ENCODE assay signal across 3 cellular contexts in genomic region chr11:93075782-93076181, GRCh38.
TF ChIP-seq lines count a peak whose summit lies in the region.

No MANE protein-coding gene starts in this region.

TF ChIP-seq in WTC11, 78 proteins besides CTCF, POLR2A, EP300 and RAD21:
- no peak for TF ChIP-seq SOX15 (CRISPR knock-in tag; IDR thresholded peaks at IDR 0.05)
- TF ChIP-seq FOXP1 (CRISPR knock-in tag; IDR thresholded peaks at IDR 0.05; ENCODE audit: borderline replicate concordance) = no peak
- TF ChIP-seq, protein P1, sequence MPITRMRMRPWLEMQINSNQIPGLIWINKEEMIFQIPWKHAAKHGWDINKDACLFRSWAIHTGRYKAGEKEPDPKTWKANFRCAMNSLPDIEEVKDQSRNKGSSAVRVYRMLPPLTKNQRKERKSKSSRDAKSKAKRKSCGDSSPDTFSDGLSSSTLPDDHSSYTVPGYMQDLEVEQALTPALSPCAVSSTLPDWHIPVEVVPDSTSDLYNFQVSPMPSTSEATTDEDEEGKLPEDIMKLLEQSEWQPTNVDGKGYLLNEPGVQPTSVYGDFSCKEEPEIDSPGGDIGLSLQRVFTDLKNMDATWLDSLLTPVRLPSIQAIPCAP (CRISPR knock-in tag; IDR thresholded peaks at IDR 0.05) = no peak
- TF ChIP-seq TP53 (CRISPR knock-in tag; IDR thresholded peaks at IDR 0.05) = no peak
- no peak for TF ChIP-seq ATF1 (CRISPR knock-in tag; IDR thresholded peaks at IDR 0.05)
- no peak for TF ChIP-seq ZNF138 (CRISPR knock-in tag; conservative IDR thresholded peaks at IDR 0.05)
- TF ChIP-seq JAZF1 (CRISPR knock-in tag; IDR thresholded peaks at IDR 0.05) = no peak
- no peak for TF ChIP-seq ERG (CRISPR knock-in tag; IDR thresholded peaks at IDR 0.05)

TF ChIP-seq in H1, 55 proteins besides CTCF, POLR2A, EP300 and RAD21:
- no peak for TF ChIP-seq EGR1 (IDR thresholded peaks at IDR 0.05; ENCODE audit: borderline replicate concordance, low read depth, low read length)
- TF ChIP-seq EZH2 (IDR thresholded peaks at IDR 0.05; ENCODE audit: low read depth, low read length, severe bottlenecking) = no peak
- TF ChIP-seq HDAC6 (IDR thresholded peaks at IDR 0.05; ENCODE audit: low read depth, low read length) = no peak
- TF ChIP-seq BCL11A (IDR thresholded peaks at IDR 0.05; ENCODE audit: low read depth in 2 of 2, low read length in 2 of 2) = no peak
- no peak for TF ChIP-seq RXRA (IDR thresholded peaks at IDR 0.05; ENCODE audit: insufficient read depth, low read depth, low read length)
- no peak for TF ChIP-seq NRF1 (IDR thresholded peaks at IDR 0.05; ENCODE audit: low read depth, low read length)
- TF ChIP-seq TBP (IDR thresholded peaks at IDR 0.05; ENCODE audit: low read depth, low read length) = no peak

TF ChIP-seq in endothelial cell of umbilical vein, 7 proteins besides CTCF, POLR2A, EP300 and RAD21:
- TF ChIP-seq POLR2AphosphoS5 (IDR thresholded peaks at IDR 0.05; ENCODE audit: insufficient read depth, low read depth, low read length) (no peak), GATA2 (IDR thresholded peaks at IDR 0.05; ENCODE audit: insufficient read depth, insufficient read length, low read depth, low read length) (no peak), MYC (IDR thresholded peaks at IDR 0.05; ENCODE audit: low read depth, low read length) (no peak), JUN (IDR thresholded peaks at IDR 0.05; ENCODE audit: borderline replicate concordance, insufficient read depth, insufficient read length, low read depth) (no peak), EZH2 (IDR thresholded peaks at IDR 0.05; ENCODE audit: borderline replicate concordance, low read depth, low read length, severe bottlenecking) (no peak), FOS (IDR thresholded peaks at IDR 0.05; ENCODE audit: borderline replicate concordance, insufficient read depth, low read length) (no peak)
- TF ChIP-seq, protein P2, sequence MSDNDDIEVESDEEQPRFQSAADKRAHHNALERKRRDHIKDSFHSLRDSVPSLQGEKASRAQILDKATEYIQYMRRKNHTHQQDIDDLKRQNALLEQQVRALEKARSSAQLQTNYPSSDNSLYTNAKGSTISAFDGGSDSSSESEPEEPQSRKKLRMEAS (IDR thresholded peaks at IDR 0.05; ENCODE audit: insufficient read depth, insufficient read length) = no peak
TF ChIP-seq in endothelial cell of umbilical vein: peak in this region for 0.
